13 cellular contexts compared by ENCODE assay signal in genomic region chr21:33258475-33258874, GRCh38.
"Had no signal": no experiment of that assay in that cellular context is flagged by ENCODE, and none has a peak within 500 bp of the region (broad histone marks: within the 10 kb centered on the region; RNA-seq: fewer than 3 reads in every experiment).

No MANE protein-coding gene starts in this region.

- H3K27ac ChIP-seq: brain microvascular endothelial cell, lower lobe of right lung, thoracic aorta, VCaP had no signal

- H3K4me3 ChIP-seq: lower lobe of right lung, thoracic aorta had no signal

- H3K27ac Mint-ChIP-seq: activated CD4-positive, alpha-beta memory T cell treated with anti-CD3 and anti-CD28 coated beads, Interleukin-2, amount 10 ng/mL, durations not matched to agents 7 days and 5 days; activated CD4-positive, alpha-beta T cell treated with anti-CD3 and anti-CD28 coated beads for 36 hours; endodermal cell had no signal

- ATAC-seq: activated CD4-positive, alpha-beta T cell treated with anti-CD3 and anti-CD28 coated beads for 36 hours; left cardiac atrium; lower lobe of right lung; stimulated activated naive CD8-positive, alpha-beta T cell treated with anti-CD3 and anti-CD28 coated beads, Interleukin-15, amount 100 ng/mL, for 72 hours had no signal

- H3K27me3 Mint-ChIP-seq: activated CD4-positive, alpha-beta memory T cell treated with anti-CD3 and anti-CD28 coated beads, Interleukin-2, amount 10 ng/mL, durations not matched to agents 7 days and 5 days; activated CD4-positive, alpha-beta T cell treated with anti-CD3 and anti-CD28 coated beads for 36 hours; stimulated activated naive CD8-positive, alpha-beta T cell treated with anti-CD3 and anti-CD28 coated beads, Interleukin-15, amount 100 ng/mL, for 72 hours had no signal

- H3K27me3 ChIP-seq: brain microvascular endothelial cell had no signal

- H3K9me3 ChIP-seq: lower lobe of right lung, thoracic aorta had no signal

- H3K4me3 Mint-ChIP-seq: activated CD4-positive, alpha-beta memory T cell treated with anti-CD3 and anti-CD28 coated beads, Interleukin-2, amount 10 ng/mL, durations not matched to agents 7 days and 5 days; activated CD4-positive, alpha-beta T cell treated with anti-CD3 and anti-CD28 coated beads for 36 hours; endodermal cell; stimulated activated naive CD8-positive, alpha-beta T cell treated with anti-CD3 and anti-CD28 coated beads, Interleukin-15, amount 100 ng/mL, for 72 hours had no signal

- DNase-seq: activated CD4-positive, alpha-beta memory T cell treated with anti-CD3 and anti-CD28 coated beads, Interleukin-2, amount 10 ng/mL, durations not matched to agents 7 days and 5 days; activated CD4-positive, alpha-beta T cell treated with anti-CD3 and anti-CD28 coated beads for 36 hours; activated naive CD4-positive, alpha-beta T cell treated with anti-CD3 and anti-CD28 coated beads, Interleukin-2, amount 50 U/mL, for 16 hours; brain microvascular endothelial cell; dermis blood vessel endothelial cell; endodermal cell; erythroblast; left cardiac atrium; lower lobe of right lung; stimulated activated CD4-positive, alpha-beta T cell treated with anti-CD3 and anti-CD28 coated beads, Interleukin-2, amount 100 ng/mL, for 48 hours; stimulated activated naive CD8-positive, alpha-beta T cell treated with anti-CD3 and anti-CD28 coated beads, Interleukin-15, amount 100 ng/mL, for 72 hours had no signal

- H3K9me3 Mint-ChIP-seq: activated CD4-positive, alpha-beta memory T cell treated with anti-CD3 and anti-CD28 coated beads, Interleukin-2, amount 10 ng/mL, durations not matched to agents 7 days and 5 days had no signal
